8 cellular contexts compared by ENCODE assay signal in genomic region chr11:67303989-67304411, GRCh38. TPM values are rescaled to one million over a fixed set of nuclear protein-coding genes. Genes with fewer than 3 reads are reported as not detected.
DNase-seq lines count a peak whose midpoint lies in the region; ATAC-seq, FAIRE-seq and TF ChIP-seq lines count a peak whose summit lies in the region.

No MANE protein-coding gene starts in this region.

- H3K27ac ChIP-seq in HEK293 (ENCODE audit: extremely low read depth, low read depth, low read length), result peak overlapping the region; percentile 79; the same call in 1 of the 2 replicates
- no peak overlapping the region for H3K27ac ChIP-seq in cardiac muscle cell
- H3K27ac ChIP-seq in rectal smooth muscle tissue (ENCODE audit: low read depth, low read length), result no peak overlapping the region

- DNase-seq in activated CD4-positive, alpha-beta memory T cell treated with anti-CD3 and anti-CD28 coated beads, Interleukin-2, amount 10 ng/mL, durations not matched to agents 7 days and 5 days, result no peak
- peak; percentile 21 to 49 for DNase-seq in cardiac muscle cell (ENCODE audit: low read depth in 1 of 2, low spot score in 1 of 2)
- DNase-seq in GM12891 (ENCODE audit: insufficient read length, low spot score), result no peak
- DNase-seq in Kasumi-1 (lab: John Stamatoyannopoulos, UW), result no peak
- no peak for DNase-seq in stimulated activated CD4-positive, alpha-beta T cell treated with anti-CD3 and anti-CD28 coated beads, Interleukin-4, amount 100 ng/mL, for 4 hours

- H3K4me3 ChIP-seq in HEK293 (ENCODE audit: low read depth, low read length) (peak overlapping the region; percentile 66), cardiac muscle cell (peak overlapping the region; percentile 73), rectal smooth muscle tissue (ENCODE audit: low read length) (peak overlapping the region; percentile 89)

- H3K9me3 ChIP-seq in HEK293 (ENCODE audit: control insufficient read depth, insufficient read depth, low read depth, low read length), result no peaks in the 10 kb centered on the region
- H3K9me3 ChIP-seq in cardiac muscle cell (ENCODE audit: low read depth), result no peaks in the 10 kb centered on the region

- no peaks in the 10 kb centered on the region for H3K27me3 Mint-ChIP-seq in activated CD4-positive, alpha-beta memory T cell treated with anti-CD3 and anti-CD28 coated beads, Interleukin-2, amount 10 ng/mL, durations not matched to agents 7 days and 5 days

- no peaks in the 10 kb centered on the region for H3K4me1 ChIP-seq in HEK293 (ENCODE audit: control insufficient read depth, insufficient read depth, low read length)
- H3K4me1 ChIP-seq in cardiac muscle cell (ENCODE audit: low read depth), result no peaks in the 10 kb centered on the region
- H3K4me1 ChIP-seq in rectal smooth muscle tissue (ENCODE audit: control insufficient read depth, insufficient read depth, low read length), result peaks cover 4% of the 10 kb centered on the region

- H3K36me3 ChIP-seq in HEK293 (ENCODE audit: control insufficient read depth in 2 of 2, insufficient read depth in 1 of 2, low read length in 2 of 2), result peaks cover 0 to 51% of the 10 kb centered on the region in 2 experiments; a peak in 1 of 3 replicates
- H3K36me3 ChIP-seq in cardiac muscle cell, result no peaks in the 10 kb centered on the region
- H3K36me3 ChIP-seq in rectal smooth muscle tissue (ENCODE audit: control insufficient read depth, insufficient read depth, low read length), result peaks cover 11% of the 10 kb centered on the region

- H3K4me3 Mint-ChIP-seq in activated CD4-positive, alpha-beta memory T cell treated with anti-CD3 and anti-CD28 coated beads, Interleukin-2, amount 10 ng/mL, durations not matched to agents 7 days and 5 days, result peak overlapping the region; percentile 68

- no peak overlapping the region for H3K27ac Mint-ChIP-seq in activated CD4-positive, alpha-beta memory T cell treated with anti-CD3 and anti-CD28 coated beads, Interleukin-2, amount 10 ng/mL, durations not matched to agents 7 days and 5 days

- H3K36me3 Mint-ChIP-seq in activated CD4-positive, alpha-beta memory T cell treated with anti-CD3 and anti-CD28 coated beads, Interleukin-2, amount 10 ng/mL, durations not matched to agents 7 days and 5 days (ENCODE audit: low read depth), result peaks cover 11% of the 10 kb centered on the region

- no peak for FAIRE-seq in GM12891 (lab: Jason Lieb, UNC)

- H3K9me3 Mint-ChIP-seq in activated CD4-positive, alpha-beta memory T cell treated with anti-CD3 and anti-CD28 coated beads, Interleukin-2, amount 10 ng/mL, durations not matched to agents 7 days and 5 days, result no peaks in the 10 kb centered on the region

- H3K9ac ChIP-seq in rectal smooth muscle tissue (ENCODE audit: low read length), result peak overlapping the region; percentile 68

- TF ChIP-seq CTCF in HEK293 (tag by site-specific recombination; IDR thresholded peaks at IDR 0.05), result no peak
- no peak for TF ChIP-seq CTCF in cardiac muscle cell (IDR thresholded peaks at IDR 0.05; ENCODE audit: low read depth, low read length)

- CTCF ChIA-PET in HEK293 (lab: Yijun Ruan, JAX), result interaction anchor here (0.6 to 2.9 kb wide), 3 partner anchors 13 to 229 kb away, joined by 5 to 14 read pairs (median 5); no protein-coding TSS in a partner anchor
- CTCF ChIA-PET in activated CD4-positive, alpha-beta memory T cell treated with anti-CD3 and anti-CD28 coated beads, Interleukin-2, amount 10 ng/mL, durations not matched to agents 7 days and 5 days (lab: Charles Lee), result interaction anchor here (2.4 to 3.0 kb wide), 2 partner anchors 11 to 13 kb away, joined by 5 to 13 read pairs; no protein-coding TSS in a partner anchor

- ATAC-seq in GM18511 (IDR thresholded peaks at IDR 0.05; ENCODE audit: unreplicated experiment), result no peak

- no peak for TF ChIP-seq POLR2A in GM12891 (IDR thresholded peaks at IDR 0.05; ENCODE audit: low read depth, low read length)

- H3K4me1 Mint-ChIP-seq in activated CD4-positive, alpha-beta memory T cell treated with anti-CD3 and anti-CD28 coated beads, Interleukin-2, amount 10 ng/mL, durations not matched to agents 7 days and 5 days, result peaks cover 14% of the 10 kb centered on the region

- POLR2A ChIA-PET in HEK293 (lab: Yijun Ruan, JAX), result interaction anchor here (1.4 to 3.5 kb wide), 2 partner anchors 9 to 13 kb away, joined by 3 to 32 read pairs; no protein-coding TSS in a partner anchor
- POLR2A ChIA-PET in activated CD4-positive, alpha-beta memory T cell treated with anti-CD3 and anti-CD28 coated beads, Interleukin-2, amount 10 ng/mL, durations not matched to agents 7 days and 5 days (lab: Charles Lee), result interaction anchor here (1.0 to 8.2 kb wide), 8 partner anchors 9 to 42 kb away, joined by 3 to 96 read pairs (median 16); partner anchors contain the start of genes ANKRD13D and GRK2

- H3K27me3 ChIP-seq in cardiac muscle cell, result no peaks in the 10 kb centered on the region
- no peaks in the 10 kb centered on the region for H3K27me3 ChIP-seq in rectal smooth muscle tissue (ENCODE audit: control insufficient read depth, insufficient read depth, low read length)

TF ChIP-seq in HEK293, 187 proteins besides CTCF, POLR2A, EP300 and RAD21:
- TF ChIP-seq ZBTB6 (tag by site-specific recombination; IDR thresholded peaks at IDR 0.05) (no peak), GLIS1 (tag by site-specific recombination; IDR thresholded peaks at IDR 0.05) (peak; percentile 15; the same call in 1 of the 2 replicates)

TF ChIP-seq in GM12891, 5 proteins besides CTCF, POLR2A, EP300 and RAD21:
- TF ChIP-seq TAF1 (IDR thresholded peaks at IDR 0.05; ENCODE audit: low read depth, low read length) (no peak), POU2F2 (IDR thresholded peaks at IDR 0.05; ENCODE audit: low read depth, low read length) (no peak), PAX5 (IDR thresholded peaks at IDR 0.05; ENCODE audit: insufficient read depth, low read length, severe bottlenecking) (no peak), SPI1 (IDR thresholded peaks at IDR 0.05; ENCODE audit: low read depth, low read length) (no peak), POLR2AphosphoS5 (IDR thresholded peaks at IDR 0.05; ENCODE audit: low read depth, low read length) (no peak)
TF ChIP-seq in GM12891: peak in this region for 0.

RNA-seq across cellular contexts. Expression of gene SSH3, which starts 0.7 kb away (rescaled TPM):
- 10 to 100 TPM; 15.4 to 19.0 TPM for total RNA-seq in activated CD4-positive, alpha-beta memory T cell treated with anti-CD3 and anti-CD28 coated beads, Interleukin-2, amount 10 ng/mL, durations not matched to agents 7 days and 5 days
- total RNA-seq in cardiac muscle cell, result 18.7 and 39.9 TPM in 2 replicates
- polyA plus RNA-seq in cardiac muscle cell, result 26.7 and 28.0 TPM in 2 replicates
- polyA plus RNA-seq in GM12891 (2012; ENCODE audit: low read depth, missing spikeins), result 1.3 TPM

RNA-seq across cellular contexts. Expression of gene ANKRD13D, which starts 14.9 kb away (rescaled TPM):
- total RNA-seq in activated CD4-positive, alpha-beta memory T cell treated with anti-CD3 and anti-CD28 coated beads, Interleukin-2, amount 10 ng/mL, durations not matched to agents 7 days and 5 days, result 100 to 1,000 TPM; 157 to 163 TPM
- total RNA-seq in cardiac muscle cell, result 50.7 and 53.5 TPM in 2 replicates
- 39.4 and 47.6 TPM in 2 replicates for polyA plus RNA-seq in cardiac muscle cell
- polyA plus RNA-seq in GM12891 (2012; ENCODE audit: low read depth, missing spikeins), result 18.9 TPM

RNA-seq across cellular contexts. Expression of gene GRK2, which starts 37.7 kb away (rescaled TPM):
- total RNA-seq in activated CD4-positive, alpha-beta memory T cell treated with anti-CD3 and anti-CD28 coated beads, Interleukin-2, amount 10 ng/mL, durations not matched to agents 7 days and 5 days, result 100 to 1,000 TPM; 333 to 338 TPM
- total RNA-seq in cardiac muscle cell, result 49.1 and 72.1 TPM in 2 replicates
- polyA plus RNA-seq in cardiac muscle cell, result 62.9 and 85.1 TPM in 2 replicates
- 101 TPM for polyA plus RNA-seq in GM12891 (2012; ENCODE audit: low read depth, missing spikeins)

RNA-seq across cellular contexts. Expression of gene POLD4, which starts 49.3 kb away (rescaled TPM):
- 10 to 100 TPM; 74.0 to 74.1 TPM for total RNA-seq in activated CD4-positive, alpha-beta memory T cell treated with anti-CD3 and anti-CD28 coated beads, Interleukin-2, amount 10 ng/mL, durations not matched to agents 7 days and 5 days
- total RNA-seq in cardiac muscle cell, result 64.4 and 74.9 TPM in 2 replicates
- polyA plus RNA-seq in cardiac muscle cell, result 49.8 and 51.9 TPM in 2 replicates
- polyA plus RNA-seq in GM12891 (2012; ENCODE audit: low read depth, missing spikeins), result 161 TPM

Comparison
In these comparisons a context has a peak if more than half of its experiments do, and no peak if none do; other contexts are left out.
1. DNase-seq: peak in cardiac muscle cell (2 of 2); none in activated CD4-positive, alpha-beta memory T cell treated with anti-CD3 and anti-CD28 coated beads, Interleukin-2, amount 10 ng/mL, durations not matched to agents 7 days and 5 days (single experiment), GM12891 (single experiment), Kasumi-1 (0 of 2) and stimulated activated CD4-positive, alpha-beta T cell treated with anti-CD3 and anti-CD28 coated beads, Interleukin-4, amount 100 ng/mL, for 4 hours (0 of 2).
2. Peak in every context shown above with its lines, with median percentiles within 50 percentile points of each other: H3K4me3 ChIP-seq.